Comparison of ENCODE assay signal across 7 cellular contexts in genomic region chr5:85784746-85785145, GRCh38.
"Had no signal": no experiment of that assay in that cellular context is flagged by ENCODE, and none has a peak within 500 bp of the region (broad histone marks: within the 10 kb centered on the region; RNA-seq: fewer than 3 reads in every experiment).

No MANE protein-coding gene starts in this region.

- DNase-seq: H9, HCEC 1CT, KBM-7 had no signal

- H3K4me3 ChIP-seq: GM23338 had no signal

- H3K27ac ChIP-seq: KMS-11 had no signal

- ATAC-seq: GM23338 had no signal

- H3K9ac ChIP-seq: KMS-11 had no signal

- H3K4me2 ChIP-seq: GM23338, KMS-11 had no signal

- FAIRE-seq: H1, HTR-8/SVneo had no signal

- H2AFZ ChIP-seq: GM23338 had no signal
